Comparison of ENCODE assay signal across 1 cellular context in the genomic region with DNA sequence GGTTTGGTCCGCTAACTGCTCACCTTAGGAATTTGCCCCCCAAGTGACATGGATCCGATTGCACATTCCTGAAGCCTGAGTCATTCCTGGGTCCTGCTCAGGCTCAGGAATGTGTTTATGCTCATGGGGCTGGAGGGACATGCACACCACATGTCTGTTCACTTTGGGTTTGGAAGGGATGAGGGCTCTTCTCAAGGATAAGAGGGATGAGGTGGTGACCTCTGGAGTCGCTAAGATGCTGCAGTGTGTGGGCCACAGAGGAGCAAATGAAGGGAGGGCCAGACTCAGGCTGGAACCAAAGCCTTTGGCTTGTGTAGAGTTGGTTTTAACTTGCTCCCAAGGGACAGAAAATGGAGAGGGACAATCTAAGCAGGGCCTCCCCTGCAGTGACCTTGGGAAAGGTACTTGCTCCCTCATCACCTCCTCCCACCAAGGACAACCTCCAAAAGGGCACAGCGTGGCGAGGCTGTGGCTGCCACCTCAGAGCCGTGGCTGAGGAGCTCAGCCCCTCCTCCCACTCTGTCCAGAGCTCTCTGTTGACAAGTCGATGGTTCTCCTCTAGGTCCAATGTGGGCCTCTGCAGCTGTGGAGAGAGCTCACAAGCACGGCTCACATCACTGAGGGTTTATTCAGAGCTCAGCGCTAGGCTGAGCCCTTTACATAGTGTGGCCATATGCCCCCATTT.
A peak's percentile ranks its signal among the peaks of the same experiment; 100 is the strongest.
TF ChIP-seq lines count a peak whose summit lies in the region.

No MANE protein-coding gene starts in this region.

TF ChIP-seq in HepG2, 621 proteins besides CTCF, POLR2A, EP300 and RAD21 (continued from another document and continues in another):
- TF ChIP-seq, protein P1, sequence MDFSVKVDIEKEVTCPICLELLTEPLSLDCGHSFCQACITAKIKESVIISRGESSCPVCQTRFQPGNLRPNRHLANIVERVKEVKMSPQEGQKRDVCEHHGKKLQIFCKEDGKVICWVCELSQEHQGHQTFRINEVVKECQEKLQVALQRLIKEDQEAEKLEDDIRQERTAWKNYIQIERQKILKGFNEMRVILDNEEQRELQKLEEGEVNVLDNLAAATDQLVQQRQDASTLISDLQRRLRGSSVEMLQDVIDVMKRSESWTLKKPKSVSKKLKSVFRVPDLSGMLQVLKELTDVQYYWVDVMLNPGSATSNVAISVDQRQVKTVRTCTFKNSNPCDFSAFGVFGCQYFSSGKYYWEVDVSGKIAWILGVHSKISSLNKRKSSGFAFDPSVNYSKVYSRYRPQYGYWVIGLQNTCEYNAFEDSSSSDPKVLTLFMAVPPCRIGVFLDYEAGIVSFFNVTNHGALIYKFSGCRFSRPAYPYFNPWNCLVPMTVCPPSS (IDR thresholded peaks at IDR 0.05) = no peak
- TF ChIP-seq, protein P2, sequence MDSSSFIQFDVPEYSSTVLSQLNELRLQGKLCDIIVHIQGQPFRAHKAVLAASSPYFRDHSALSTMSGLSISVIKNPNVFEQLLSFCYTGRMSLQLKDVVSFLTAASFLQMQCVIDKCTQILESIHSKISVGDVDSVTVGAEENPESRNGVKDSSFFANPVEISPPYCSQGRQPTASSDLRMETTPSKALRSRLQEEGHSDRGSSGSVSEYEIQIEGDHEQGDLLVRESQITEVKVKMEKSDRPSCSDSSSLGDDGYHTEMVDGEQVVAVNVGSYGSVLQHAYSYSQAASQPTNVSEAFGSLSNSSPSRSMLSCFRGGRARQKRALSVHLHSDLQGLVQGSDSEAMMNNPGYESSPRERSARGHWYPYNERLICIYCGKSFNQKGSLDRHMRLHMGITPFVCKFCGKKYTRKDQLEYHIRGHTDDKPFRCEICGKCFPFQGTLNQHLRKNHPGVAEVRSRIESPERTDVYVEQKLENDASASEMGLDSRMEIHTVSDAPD (CRISPR knock-in tag; IDR thresholded peaks at IDR 0.05) = no peak
- no peak; the same call in 1 of the 2 replicates for TF ChIP-seq ZFP90 (CRISPR knock-in tag; IDR thresholded peaks at IDR 0.05; ENCODE audit: borderline replicate concordance)
- TF ChIP-seq TEAD3 (CRISPR knock-in tag; optimal IDR thresholded peaks at IDR 0.05; ENCODE audit: borderline replicate concordance) = peak; percentile 99
- no peak for TF ChIP-seq TRIM24 (CRISPR knock-in tag; IDR thresholded peaks at IDR 0.05)
- TF ChIP-seq ZNF619 (CRISPR knock-in tag; IDR thresholded peaks at IDR 0.05) = no peak
- TF ChIP-seq DMAP1 (CRISPR knock-in tag; IDR thresholded peaks at IDR 0.05) = peak; percentile 57
- TF ChIP-seq FOXO1 (CRISPR knock-in tag; IDR thresholded peaks at IDR 0.05) = peak; percentile 90
- TF ChIP-seq FOXM1 (CRISPR knock-in tag; IDR thresholded peaks at IDR 0.05) = no peak
- TF ChIP-seq ZNF746 (CRISPR knock-in tag; IDR thresholded peaks at IDR 0.05) = peak; percentile 78
- TF ChIP-seq, protein P3, sequence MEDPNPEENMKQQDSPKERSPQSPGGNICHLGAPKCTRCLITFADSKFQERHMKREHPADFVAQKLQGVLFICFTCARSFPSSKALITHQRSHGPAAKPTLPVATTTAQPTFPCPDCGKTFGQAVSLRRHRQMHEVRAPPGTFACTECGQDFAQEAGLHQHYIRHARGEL (CRISPR knock-in tag; IDR thresholded peaks at IDR 0.05) = 0 out of 2 replicates have a peak, but pooled peaks have one; percentile 51
- no peak for TF ChIP-seq BRCA1 (CRISPR knock-in tag; IDR thresholded peaks at IDR 0.05)
- no peak for TF ChIP-seq ZNF101 (CRISPR knock-in tag; IDR thresholded peaks at IDR 0.05; ENCODE audit: borderline replicate concordance, low read depth)
- no peak for TF ChIP-seq SALL2 (CRISPR knock-in tag; IDR thresholded peaks at IDR 0.05)
- TF ChIP-seq CCAR2 (optimal IDR thresholded peaks at IDR 0.05; ENCODE audit: low read depth, low read length) = no peak
- TF ChIP-seq RCOR2 (CRISPR knock-in tag; IDR thresholded peaks at IDR 0.05) = peak; percentile 71; the same call in 1 of the 2 replicates
- TF ChIP-seq ZNF430 (CRISPR knock-in tag; IDR thresholded peaks at IDR 0.05) = peak; percentile 74; the same call in 1 of the 2 replicates
- TF ChIP-seq GPN1 (CRISPR knock-in tag; IDR thresholded peaks at IDR 0.05; ENCODE audit: borderline replicate concordance) = no peak
- TF ChIP-seq, protein P4, sequence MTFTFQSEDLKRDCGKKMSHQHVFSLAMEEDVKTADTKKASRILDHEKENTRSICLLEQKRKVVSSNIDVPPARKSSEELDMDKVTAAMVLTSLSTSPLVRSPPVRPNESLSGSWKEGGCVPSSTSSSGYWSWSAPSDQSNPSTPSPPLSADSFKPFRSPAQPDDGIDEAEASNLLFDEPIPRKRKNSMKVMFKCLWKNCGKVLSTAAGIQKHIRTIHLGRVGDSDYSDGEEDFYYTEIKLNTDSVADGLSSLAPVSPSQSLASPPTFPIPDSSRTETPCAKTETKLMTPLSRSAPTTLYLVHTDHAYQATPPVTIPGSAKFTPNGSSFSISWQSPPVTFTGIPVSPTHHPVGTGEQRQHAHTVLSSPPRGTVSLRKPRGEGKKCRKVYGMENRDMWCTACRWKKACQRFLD (CRISPR knock-in tag; IDR thresholded peaks at IDR 0.05; ENCODE audit: borderline replicate concordance) = peak; percentile 70; the same call in 1 of the 2 replicates
- peak; percentile 66 for TF ChIP-seq LCORL (IDR thresholded peaks at IDR 0.05)
- TF ChIP-seq LCORL (CRISPR knock-in tag; IDR thresholded peaks at IDR 0.05) = peak; percentile 99
- TF ChIP-seq GABPA (IDR thresholded peaks at IDR 0.05; ENCODE audit: low read depth, low read length) = no peak
- no peak for TF ChIP-seq GABPA (CRISPR knock-in tag; IDR thresholded peaks at IDR 0.05; ENCODE audit: low read depth)
- no peak for TF ChIP-seq ZNF24 (IDR thresholded peaks at IDR 0.05)
- TF ChIP-seq ZFAT (CRISPR knock-in tag; conservative IDR thresholded peaks at IDR 0.05) = no peak
- TF ChIP-seq, protein P5, sequence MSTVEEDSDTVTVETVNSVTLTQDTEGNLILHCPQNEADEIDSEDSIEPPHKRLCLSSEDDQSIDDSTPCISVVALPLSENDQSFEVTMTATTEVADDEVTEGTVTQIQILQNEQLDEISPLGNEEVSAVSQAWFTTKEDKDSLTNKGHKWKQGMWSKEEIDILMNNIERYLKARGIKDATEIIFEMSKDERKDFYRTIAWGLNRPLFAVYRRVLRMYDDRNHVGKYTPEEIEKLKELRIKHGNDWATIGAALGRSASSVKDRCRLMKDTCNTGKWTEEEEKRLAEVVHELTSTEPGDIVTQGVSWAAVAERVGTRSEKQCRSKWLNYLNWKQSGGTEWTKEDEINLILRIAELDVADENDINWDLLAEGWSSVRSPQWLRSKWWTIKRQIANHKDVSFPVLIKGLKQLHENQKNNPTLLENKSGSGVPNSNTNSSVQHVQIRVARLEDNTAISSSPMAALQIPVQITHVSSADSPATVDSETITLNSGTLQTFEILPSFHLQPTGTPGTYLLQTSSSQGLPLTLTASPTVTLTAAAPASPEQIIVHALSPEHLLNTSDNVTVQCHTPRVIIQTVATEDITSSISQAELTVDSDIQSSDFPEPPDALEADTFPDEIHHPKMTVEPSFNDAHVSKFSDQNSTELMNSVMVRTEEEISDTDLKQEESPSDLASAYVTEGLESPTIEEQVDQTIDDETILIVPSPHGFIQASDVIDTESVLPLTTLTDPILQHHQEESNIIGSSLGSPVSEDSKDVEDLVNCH (CRISPR knock-in tag; IDR thresholded peaks at IDR 0.05) = no peak; the same call in 1 of the 2 replicates
- TF ChIP-seq AKAP8 (CRISPR knock-in tag; IDR thresholded peaks at IDR 0.05) = no peak; the same call in none of the 2 replicates
- TF ChIP-seq SKI (IDR thresholded peaks at IDR 0.05; ENCODE audit: partially characterized antibody) = peak; percentile 17
- no peak; the same call in 1 of the 2 replicates for TF ChIP-seq ZZZ3 (CRISPR knock-in tag; IDR thresholded peaks at IDR 0.05; ENCODE audit: borderline replicate concordance)
- TF ChIP-seq, protein P6, sequence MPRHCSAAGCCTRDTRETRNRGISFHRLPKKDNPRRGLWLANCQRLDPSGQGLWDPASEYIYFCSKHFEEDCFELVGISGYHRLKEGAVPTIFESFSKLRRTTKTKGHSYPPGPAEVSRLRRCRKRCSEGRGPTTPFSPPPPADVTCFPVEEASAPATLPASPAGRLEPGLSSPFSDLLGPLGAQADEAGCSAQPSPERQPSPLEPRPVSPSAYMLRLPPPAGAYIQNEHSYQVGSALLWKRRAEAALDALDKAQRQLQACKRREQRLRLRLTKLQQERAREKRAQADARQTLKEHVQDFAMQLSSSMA (CRISPR knock-in tag; IDR thresholded peaks at IDR 0.05) = no peak
- TF ChIP-seq ZNF260 (CRISPR knock-in tag; IDR thresholded peaks at IDR 0.05; ENCODE audit: borderline replicate concordance, low read depth) = no peak
- no peak for TF ChIP-seq ZNF354B (CRISPR knock-in tag; IDR thresholded peaks at IDR 0.05)
- TF ChIP-seq, protein P7, sequence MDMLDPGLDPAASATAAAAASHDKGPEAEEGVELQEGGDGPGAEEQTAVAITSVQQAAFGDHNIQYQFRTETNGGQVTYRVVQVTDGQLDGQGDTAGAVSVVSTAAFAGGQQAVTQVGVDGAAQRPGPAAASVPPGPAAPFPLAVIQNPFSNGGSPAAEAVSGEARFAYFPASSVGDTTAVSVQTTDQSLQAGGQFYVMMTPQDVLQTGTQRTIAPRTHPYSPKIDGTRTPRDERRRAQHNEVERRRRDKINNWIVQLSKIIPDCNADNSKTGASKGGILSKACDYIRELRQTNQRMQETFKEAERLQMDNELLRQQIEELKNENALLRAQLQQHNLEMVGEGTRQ (IDR thresholded peaks at IDR 0.05; ENCODE audit: low read depth, low read length) = no peak
- TF ChIP-seq, protein P7 (CRISPR knock-in tag; IDR thresholded peaks at IDR 0.05; ENCODE audit: borderline replicate concordance) = no peak
- TF ChIP-seq ZNF451 (CRISPR knock-in tag; IDR thresholded peaks at IDR 0.05) = no peak
- TF ChIP-seq, protein P8, sequence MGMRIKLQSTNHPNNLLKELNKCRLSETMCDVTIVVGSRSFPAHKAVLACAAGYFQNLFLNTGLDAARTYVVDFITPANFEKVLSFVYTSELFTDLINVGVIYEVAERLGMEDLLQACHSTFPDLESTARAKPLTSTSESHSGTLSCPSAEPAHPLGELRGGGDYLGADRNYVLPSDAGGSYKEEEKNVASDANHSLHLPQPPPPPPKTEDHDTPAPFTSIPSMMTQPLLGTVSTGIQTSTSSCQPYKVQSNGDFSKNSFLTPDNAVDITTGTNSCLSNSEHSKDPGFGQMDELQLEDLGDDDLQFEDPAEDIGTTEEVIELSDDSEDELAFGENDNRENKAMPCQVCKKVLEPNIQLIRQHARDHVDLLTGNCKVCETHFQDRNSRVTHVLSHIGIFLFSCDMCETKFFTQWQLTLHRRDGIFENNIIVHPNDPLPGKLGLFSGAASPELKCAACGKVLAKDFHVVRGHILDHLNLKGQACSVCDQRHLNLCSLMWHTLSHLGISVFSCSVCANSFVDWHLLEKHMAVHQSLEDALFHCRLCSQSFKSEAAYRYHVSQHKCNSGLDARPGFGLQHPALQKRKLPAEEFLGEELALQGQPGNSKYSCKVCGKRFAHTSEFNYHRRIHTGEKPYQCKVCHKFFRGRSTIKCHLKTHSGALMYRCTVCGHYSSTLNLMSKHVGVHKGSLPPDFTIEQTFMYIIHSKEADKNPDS (CRISPR knock-in tag; IDR thresholded peaks at IDR 0.05) = peak; percentile 85; the same call in 1 of the 2 replicates
- peak; percentile 45; the same call in 1 of the 2 replicates for TF ChIP-seq U2AF2 (IDR thresholded peaks at IDR 0.05; ENCODE audit: low read depth, low read length)
- no peak for TF ChIP-seq KDM4B (CRISPR knock-in tag; IDR thresholded peaks at IDR 0.05)
- TF ChIP-seq, protein P9, sequence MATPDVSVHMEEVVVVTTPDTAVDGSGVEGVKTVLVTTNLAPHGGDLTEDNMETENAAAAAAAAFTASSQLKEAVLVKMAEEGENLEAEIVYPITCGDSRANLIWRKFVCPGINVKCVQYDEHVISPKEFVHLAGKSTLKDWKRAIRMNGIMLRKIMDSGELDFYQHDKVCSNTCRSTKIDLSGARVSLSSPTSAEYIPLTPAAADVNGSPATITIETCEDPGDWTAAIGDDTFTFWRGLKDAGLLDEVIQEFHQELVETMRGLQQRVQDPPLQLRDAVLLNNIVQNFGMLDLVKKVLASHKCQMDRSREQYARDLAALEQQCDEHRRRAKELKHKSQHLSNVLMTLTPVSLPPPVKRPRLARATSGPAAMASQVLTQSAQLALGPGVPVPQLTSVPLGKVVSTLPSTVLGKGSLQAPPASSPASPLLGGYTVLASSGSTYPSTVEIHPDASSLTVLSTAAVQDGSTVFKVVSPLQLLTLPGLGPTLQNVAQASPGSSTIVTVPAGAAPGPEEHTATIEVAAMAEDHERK (CRISPR knock-in tag; IDR thresholded peaks at IDR 0.05; ENCODE audit: low read depth) = no peak
- TF ChIP-seq ZKSCAN1 (IDR thresholded peaks at IDR 0.05; ENCODE audit: low read length) = no peak; the same call in 1 of the 2 replicates
- TF ChIP-seq ZNF768 (CRISPR knock-in tag; IDR thresholded peaks at IDR 0.05) = peak; percentile 56
- TF ChIP-seq, protein P10, sequence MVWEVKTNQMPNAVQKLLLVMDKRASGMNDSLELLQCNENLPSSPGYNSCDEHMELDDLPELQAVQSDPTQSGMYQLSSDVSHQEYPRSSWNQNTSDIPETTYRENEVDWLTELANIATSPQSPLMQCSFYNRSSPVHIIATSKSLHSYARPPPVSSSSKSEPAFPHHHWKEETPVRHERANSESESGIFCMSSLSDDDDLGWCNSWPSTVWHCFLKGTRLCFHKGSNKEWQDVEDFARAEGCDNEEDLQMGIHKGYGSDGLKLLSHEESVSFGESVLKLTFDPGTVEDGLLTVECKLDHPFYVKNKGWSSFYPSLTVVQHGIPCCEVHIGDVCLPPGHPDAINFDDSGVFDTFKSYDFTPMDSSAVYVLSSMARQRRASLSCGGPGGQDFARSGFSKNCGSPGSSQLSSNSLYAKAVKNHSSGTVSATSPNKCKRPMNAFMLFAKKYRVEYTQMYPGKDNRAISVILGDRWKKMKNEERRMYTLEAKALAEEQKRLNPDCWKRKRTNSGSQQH (CRISPR knock-in tag; IDR thresholded peaks at IDR 0.05; ENCODE audit: low read depth) = no peak; the same call in 1 of the 2 replicates
- no peak for TF ChIP-seq ZNF562 (CRISPR knock-in tag; IDR thresholded peaks at IDR 0.05; ENCODE audit: borderline replicate concordance)
- peak; percentile 80; the same call in 1 of the 2 replicates for TF ChIP-seq FOXK1 (CRISPR knock-in tag; IDR thresholded peaks at IDR 0.05; ENCODE audit: borderline replicate concordance, low read depth)
- peak; percentile 85 for TF ChIP-seq ZNF644 (CRISPR knock-in tag; IDR thresholded peaks at IDR 0.05; ENCODE audit: low read depth)
- TF ChIP-seq ATF1 (CRISPR knock-in tag; IDR thresholded peaks at IDR 0.05) = no peak
- TF ChIP-seq IRX3 (CRISPR knock-in tag; IDR thresholded peaks at IDR 0.05; ENCODE audit: borderline replicate concordance, low read depth) = no peak
- no peak; the same call in 1 of the 2 replicates for TF ChIP-seq BHLHE40 (IDR thresholded peaks at IDR 0.05; ENCODE audit: low read length)
- TF ChIP-seq ZNF570 (CRISPR knock-in tag; IDR thresholded peaks at IDR 0.05; ENCODE audit: borderline replicate concordance) = 0 out of 2 replicates have a peak, but pooled peaks have one; percentile 27
- no peak for TF ChIP-seq ZNF10 (CRISPR knock-in tag; IDR thresholded peaks at IDR 0.05; ENCODE audit: borderline replicate concordance, low read depth)
- TF ChIP-seq ZNF431 (CRISPR knock-in tag; IDR thresholded peaks at IDR 0.05; ENCODE audit: borderline replicate concordance, low read depth) = no peak; the same call in 1 of the 2 replicates
- peak; percentile 71 for TF ChIP-seq KAT8 (CRISPR knock-in tag; IDR thresholded peaks at IDR 0.05)
